In the genomic region with DNA sequence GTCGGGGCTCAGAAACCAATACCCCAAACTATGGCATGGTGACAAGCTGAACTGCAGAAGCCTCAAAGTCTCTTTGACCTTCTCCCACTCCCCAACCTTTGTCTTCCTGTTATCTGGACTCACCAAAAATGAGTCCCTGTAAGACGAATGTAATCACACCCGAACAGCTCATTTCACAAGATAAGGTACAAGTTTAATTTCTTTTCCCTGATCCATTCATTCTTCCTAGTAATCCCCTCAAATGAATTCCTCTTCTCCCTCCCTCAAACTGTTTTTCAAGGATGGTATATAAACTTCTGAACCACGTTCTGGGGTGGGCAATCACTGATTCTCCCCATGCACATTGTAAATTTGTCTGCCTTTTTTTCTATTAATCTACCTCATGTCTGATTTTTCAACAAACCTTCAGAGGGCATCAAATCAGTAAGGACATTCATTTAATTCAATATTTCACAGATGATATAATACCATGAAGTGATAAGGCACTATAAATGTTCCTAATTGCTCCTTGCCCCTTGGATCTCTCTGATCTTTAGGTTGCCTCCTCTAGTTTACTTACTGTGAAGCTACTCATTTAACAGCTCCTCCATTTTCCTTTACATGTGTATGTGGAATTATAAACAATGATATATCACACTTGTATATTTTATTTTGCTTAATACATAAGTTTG, we compare ENCODE assay signal across 8 cellular contexts.
DNase-seq lines count a peak whose midpoint lies in the region; ATAC-seq, FAIRE-seq and TF ChIP-seq lines count a peak whose summit lies in the region.

No MANE protein-coding gene starts in this region.

- DNase-seq in A549 (ENCODE audit: low read depth in 1 of 2, low spot score in 1 of 2) (no peak), GM12864 (ENCODE audit: low read depth) (no peak), RWPE2 (ENCODE audit: low spot score) (no peak), erythroblast (lab: John Stamatoyannopoulos, UW) (peak; percentile 83 to 92), KBM-7 (no peak), GOT3 (lab: John Stamatoyannopoulos, UW) (no peak), Peyer's patch (no peak)
- DNase-seq in stimulated activated naive CD4-positive, alpha-beta T cell (lab: John Stamatoyannopoulos, UW), result no peak

- H3K4me3 ChIP-seq in A549 (no peak overlapping the region), GM12864 (ENCODE audit: low read depth, low read length) (peak overlapping the region; percentile 36; the same call in 1 of the 2 replicates), RWPE2 (ENCODE audit: severe bottlenecking) (no peak overlapping the region), Peyer's patch (no peak overlapping the region)

- 81% methylated on average over 4 of the region's 4 CpGs for WGBS in A549 (ENCODE audit: missing lambda C conversion rate)

- in situ Hi-C loops in KBM-7 (cut with MboI; ENCODE audit: low pct_unique_long_range_greater_than_20kb, low sequenced_read_pairs), result no loop called here

- H3K9me3 ChIP-seq in A549 (no peaks in the 10 kb centered on the region), RWPE2 (ENCODE audit: severe bottlenecking) (no peaks in the 10 kb centered on the region), Peyer's patch (no peaks in the 10 kb centered on the region)

- no peak for TF ChIP-seq EP300 in A549 (IDR thresholded peaks at IDR 0.05)

- ATAC-seq in A549, result no peak
- ATAC-seq in RWPE2 (ENCODE audit: low read depth), result no peak

- peak overlapping the region; percentile 74 to 97; a peak in 5 of 6 replicates for H3K27ac ChIP-seq in A549
- peak overlapping the region; percentile 93 for H3K27ac ChIP-seq in RWPE2 (ENCODE audit: poor library complexity, severe bottlenecking)
- no peak overlapping the region for H3K27ac ChIP-seq in Peyer's patch

- H3K4me2 ChIP-seq in A549, result peak overlapping the region; percentile 72

- TF ChIP-seq CTCF in A549 (IDR thresholded peaks at IDR 0.05), result no peak
- no peak for TF ChIP-seq CTCF in GM12864 (IDR thresholded peaks at IDR 0.05; ENCODE audit: low read depth, low read length, missing control alignments)
- TF ChIP-seq CTCF in RWPE2 (IDR thresholded peaks at IDR 0.05; ENCODE audit: poor library complexity, severe bottlenecking), result no peak
- TF ChIP-seq CTCF in Peyer's patch (IDR thresholded peaks at IDR 0.05), result no peak

- no peak for TF ChIP-seq RAD21 in A549 (conservative IDR thresholded peaks at IDR 0.05 in 1 of 2, IDR thresholded peaks at IDR 0.05 in 1 of 2)

- H3K4me1 ChIP-seq in A549 (peaks cover 15% of the 10 kb centered on the region), RWPE2 (ENCODE audit: insufficient read depth, poor library complexity, severe bottlenecking) (peaks cover 22% of the 10 kb centered on the region), Peyer's patch (peaks cover 0 to 17% (median 5%) of the 10 kb centered on the region in 4 donors)

- H3K27me3 ChIP-seq in RWPE2 (ENCODE audit: insufficient read depth, poor library complexity, severe bottlenecking) (no peaks in the 10 kb centered on the region), Peyer's patch (no peaks in the 10 kb centered on the region)

- no peak for FAIRE-seq in A549 (lab: Jason Lieb, UNC)

- H3K36me3 ChIP-seq in RWPE2 (ENCODE audit: low read depth) (no peaks in the 10 kb centered on the region), Peyer's patch (no peaks in the 10 kb centered on the region)

- CTCF ChIA-PET in A549 (lab: Yijun Ruan, JAX), result interaction anchor here (1.2 to 3.9 kb wide), 4 partner anchors 16 to 60 kb away, joined by 3 to 23 read pairs (median 5); a partner anchor contains a TSS

- TF ChIP-seq POLR2A in A549 (IDR thresholded peaks at IDR 0.05; ENCODE audit: low read length), result no peak
- TF ChIP-seq POLR2A in erythroblast (IDR thresholded peaks at IDR 0.05; ENCODE audit: low read length), result peak; percentile 32
- no peak for TF ChIP-seq POLR2A in Peyer's patch (IDR thresholded peaks at IDR 0.05)

- POLR2A ChIA-PET in A549 (lab: Yijun Ruan, JAX), result interaction anchor here (0.7 to 5.7 kb wide), 4 partner anchors 25 to 59 kb away, joined by 4 to 163 read pairs (median 49); a partner anchor contains a TSS

TF ChIP-seq in A549, 52 proteins besides CTCF, POLR2A, EP300 and RAD21:
- TF ChIP-seq FOSB (CRISPR knock-in tag; IDR thresholded peaks at IDR 0.05), result no peak

Comparison
In these comparisons a context has a peak if more than half of its experiments do, and no peak if none do; other contexts are left out.
1. DNase-seq: peak in erythroblast (2 of 2); none in A549 (0 of 2), GM12864 (single experiment), RWPE2 (single experiment), KBM-7 (single experiment), GOT3 (single experiment), Peyer's patch (0 of 3) and stimulated activated naive CD4-positive, alpha-beta T cell (0 of 6).
2. H3K27ac ChIP-seq: peak in A549 (2 of 2) and RWPE2 (single experiment); none in Peyer's patch (0 of 4).